ENCODE assay signal across 1 cellular context in genomic region chr7:98284335-98285036, GRCh38.
TF ChIP-seq lines count a peak whose summit lies in the region.

No MANE protein-coding gene starts in this region.

TF ChIP-seq in endothelial cell of umbilical vein, 7 proteins besides CTCF, POLR2A, EP300 and RAD21:
- TF ChIP-seq JUN (IDR thresholded peaks at IDR 0.05; ENCODE audit: borderline replicate concordance, insufficient read depth, insufficient read length, low read depth) = no peak
- TF ChIP-seq MYC (IDR thresholded peaks at IDR 0.05; ENCODE audit: low read depth, low read length) = peak; percentile 71
- TF ChIP-seq EZH2 (IDR thresholded peaks at IDR 0.05; ENCODE audit: borderline replicate concordance, low read depth, low read length, severe bottlenecking) = no peak
- TF ChIP-seq, protein P1, sequence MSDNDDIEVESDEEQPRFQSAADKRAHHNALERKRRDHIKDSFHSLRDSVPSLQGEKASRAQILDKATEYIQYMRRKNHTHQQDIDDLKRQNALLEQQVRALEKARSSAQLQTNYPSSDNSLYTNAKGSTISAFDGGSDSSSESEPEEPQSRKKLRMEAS (IDR thresholded peaks at IDR 0.05; ENCODE audit: insufficient read depth, insufficient read length) = peak; percentile 67
- no peak for TF ChIP-seq GATA2 (IDR thresholded peaks at IDR 0.05; ENCODE audit: insufficient read depth, insufficient read length, low read depth, low read length)
- peak; percentile 9 for TF ChIP-seq FOS (IDR thresholded peaks at IDR 0.05; ENCODE audit: borderline replicate concordance, insufficient read depth, low read length)
- peak; percentile 89 for TF ChIP-seq POLR2AphosphoS5 (IDR thresholded peaks at IDR 0.05; ENCODE audit: insufficient read depth, low read depth, low read length)
